In genomic region chr1:27071049-27071416, GRCh38 we compare ENCODE assay signal across 10 cellular contexts. TPM values are rescaled to one million over a fixed set of nuclear protein-coding genes. Genes with fewer than 3 reads are reported as not detected.
DNase-seq lines count a peak whose midpoint lies in the region; ATAC-seq lines count a peak whose summit lies in the region.
"Had no signal": no experiment of that assay in that cellular context is flagged by ENCODE, and none has a peak within 500 bp of the region (broad histone marks: within the 10 kb centered on the region; RNA-seq: fewer than 3 reads in every experiment).

No MANE protein-coding gene starts in this region.

- H3K27ac ChIP-seq in cingulate gyrus (ENCODE audit: low read depth, low read length) = peak overlapping the region; percentile 43
- no peak overlapping the region for H3K27ac ChIP-seq in CD8-positive, alpha-beta memory T cell (ENCODE audit: low read depth, low read length)

- H3K9me3 Mint-ChIP-seq in T-helper 2 cell treated with Interferon-gamma antibody and Interleukin-4, amounts not matched to agents 5 μg/mL and 100 μg/mL, for 36 hours = no peaks in the 10 kb centered on the region
- H3K9me3 Mint-ChIP-seq in CD8-positive, alpha-beta memory T cell = no peaks in the 10 kb centered on the region

- POLR2A ChIA-PET in CD8-positive, alpha-beta memory T cell (lab: Charles Lee) = no interaction called here

- H3K27me3 Mint-ChIP-seq in T-helper 2 cell treated with Interferon-gamma antibody and Interleukin-4, amounts not matched to agents 5 μg/mL and 100 μg/mL, for 36 hours (ENCODE audit: low read depth) = peaks cover 2% of the 10 kb centered on the region
- peaks cover 13 to 18% of the 10 kb centered on the region in 2 donors for H3K27me3 Mint-ChIP-seq in CD8-positive, alpha-beta memory T cell

- no peak overlapping the region for H3K4me3 Mint-ChIP-seq in T-helper 2 cell treated with Interferon-gamma antibody and Interleukin-4, amounts not matched to agents 5 μg/mL and 100 μg/mL, for 36 hours
- no peak overlapping the region for H3K4me3 Mint-ChIP-seq in CD8-positive, alpha-beta memory T cell
- H3K4me3 Mint-ChIP-seq: activated naive CD8-positive, alpha-beta T cell had no signal

- H3K27me3 ChIP-seq in CD8-positive, alpha-beta memory T cell (ENCODE audit: insufficient read depth, low read length, poor library complexity, severe bottlenecking) = no peaks in the 10 kb centered on the region

- ATAC-seq in HG03442 (IDR thresholded peaks at IDR 0.05; ENCODE audit: unreplicated experiment) = no peak

- CTCF ChIA-PET in CD8-positive, alpha-beta memory T cell (lab: Charles Lee) = interaction anchor here (1.3 to 1.4 kb wide), 2 partner anchors 25 to 27 kb away, joined by 5 read pairs; no protein-coding TSS in a partner anchor

- no peaks in the 10 kb centered on the region for H3K4me1 ChIP-seq in CD8-positive, alpha-beta memory T cell (ENCODE audit: insufficient read depth, low read length)

- no peak overlapping the region for H3K4me3 ChIP-seq in CD8-positive, alpha-beta memory T cell (ENCODE audit: low read length)

- no peaks in the 10 kb centered on the region for H3K36me3 Mint-ChIP-seq in T-helper 2 cell treated with Interferon-gamma antibody and Interleukin-4, amounts not matched to agents 5 μg/mL and 100 μg/mL, for 36 hours (ENCODE audit: low read depth)
- no peaks in the 10 kb centered on the region for H3K36me3 Mint-ChIP-seq in CD8-positive, alpha-beta memory T cell
- H3K36me3 Mint-ChIP-seq: activated naive CD8-positive, alpha-beta T cell had no signal

- H3K4me1 Mint-ChIP-seq in T-helper 2 cell treated with Interferon-gamma antibody and Interleukin-4, amounts not matched to agents 5 μg/mL and 100 μg/mL, for 36 hours (ENCODE audit: low read depth) = no peaks in the 10 kb centered on the region
- no peaks in the 10 kb centered on the region for H3K4me1 Mint-ChIP-seq in CD8-positive, alpha-beta memory T cell

- no peaks in the 10 kb centered on the region for H3K9me3 ChIP-seq in CD8-positive, alpha-beta memory T cell (ENCODE audit: low read length)

- H3K27ac Mint-ChIP-seq in T-helper 2 cell treated with Interferon-gamma antibody and Interleukin-4, amounts not matched to agents 5 μg/mL and 100 μg/mL, for 36 hours = no peak overlapping the region
- no peak overlapping the region for H3K27ac Mint-ChIP-seq in CD8-positive, alpha-beta memory T cell
- H3K27ac Mint-ChIP-seq: activated naive CD8-positive, alpha-beta T cell had no signal

- no peaks in the 10 kb centered on the region for H3K36me3 ChIP-seq in CD8-positive, alpha-beta memory T cell (ENCODE audit: insufficient read depth, low read length)

- DNase-seq in Ammon's horn (ENCODE audit: low spot score) (peak; percentile 54), NCI-H2107 treated with DMSO at 0.1 percent for 48 hours (lab: John Stamatoyannopoulos, UW; ENCODE audit: unreplicated experiment) (peak; percentile 11), middle frontal gyrus (ENCODE audit: extremely low spot score, low spot score) (peak; percentile 38), putamen (ENCODE audit: low spot score) (no peak)
- no peak for DNase-seq in T-helper 2 cell treated with Interferon-gamma antibody and Interleukin-4, amounts not matched to agents 5 μg/mL and 100 μg/mL, for 36 hours (ENCODE audit: low spot score)
- DNase-seq in CD8-positive, alpha-beta memory T cell = no peak

RNA-seq across cellular contexts. Expression of gene TENT5B, which starts 58.4 kb away (rescaled TPM):
- total RNA-seq in CD8-positive, alpha-beta memory T cell = not detected
- not detected for polyA plus RNA-seq in CD8-positive, alpha-beta memory T cell
- total RNA-seq: T-helper 2 cell treated with Interferon-gamma antibody and Interleukin-4, amounts not matched to agents 100 ng/mL and 5 ng/mL, for 36 hours had no signal

Comparison
In these comparisons a context has a peak if more than half of its experiments do, and no peak if none do; other contexts are left out.
1. DNase-seq: peak in Ammon's horn (single experiment), NCI-H2107 treated with DMSO at 0.1 percent for 48 hours (single experiment) and middle frontal gyrus (single experiment); none in T-helper 2 cell treated with Interferon-gamma antibody and Interleukin-4, amounts not matched to agents 5 μg/mL and 100 μg/mL, for 36 hours (single experiment), putamen (single experiment) and CD8-positive, alpha-beta memory T cell (0 of 5).